ENCODE assay signal across 1 cellular context in genomic region chr11:69302447-69302846, GRCh38.
TF ChIP-seq lines count a peak whose summit lies in the region.

No MANE protein-coding gene starts in this region.

TF ChIP-seq in SK-N-SH, 30 proteins besides CTCF, POLR2A, EP300 and RAD21 (continued from another document):
- TF ChIP-seq RXRA (IDR thresholded peaks at IDR 0.05; ENCODE audit: borderline replicate concordance, low read depth) = no peak
- no peak for TF ChIP-seq EZH2phosphoT487 (IDR thresholded peaks at IDR 0.05; ENCODE audit: borderline replicate concordance, low read depth)
- no peak for TF ChIP-seq YY1 (IDR thresholded peaks at IDR 0.05; ENCODE audit: low read depth)
- no peak for TF ChIP-seq ELF1 (IDR thresholded peaks at IDR 0.05)
- TF ChIP-seq POLR2AphosphoS5 (IDR thresholded peaks at IDR 0.05; ENCODE audit: low read depth, low read length) = no peak
- TF ChIP-seq REST (IDR thresholded peaks at IDR 0.05; ENCODE audit: low read depth, low read length) = no peak
- no peak; the same call in 1 of the 2 replicates for TF ChIP-seq MAX (IDR thresholded peaks at IDR 0.05; ENCODE audit: low read depth)
- TF ChIP-seq GATA2 (CRISPR knock-in tag; IDR thresholded peaks at IDR 0.05) = no peak
- TF ChIP-seq SIN3A (IDR thresholded peaks at IDR 0.05; ENCODE audit: borderline replicate concordance, low read depth, low read length) = no peak
